Comparison of ENCODE assay signal across 27 cellular contexts in the genomic region with DNA sequence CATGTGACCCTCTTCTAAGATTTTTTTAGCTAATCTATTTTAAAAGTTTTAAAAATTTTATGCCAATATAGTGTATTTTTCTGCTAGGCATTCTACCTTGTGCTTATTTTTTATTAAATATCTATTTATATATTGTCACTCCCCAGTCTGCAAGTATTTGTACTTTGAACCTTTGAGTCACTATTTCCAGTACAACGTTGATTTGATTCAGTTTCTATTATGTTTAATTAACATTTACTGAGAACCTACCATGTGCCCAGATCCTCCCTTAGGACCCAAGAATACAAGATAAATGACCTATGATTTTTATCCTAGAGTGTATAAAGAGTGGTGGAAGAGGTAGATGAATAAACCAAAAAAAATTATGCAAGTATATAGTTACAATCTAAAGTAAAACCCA.
"Had no signal": no experiment of that assay in that cellular context is flagged by ENCODE, and none has a peak within 500 bp of the region (broad histone marks: within the 10 kb centered on the region; RNA-seq: fewer than 3 reads in every experiment).

No MANE protein-coding gene starts in this region.

- H3K9me3 ChIP-seq: testis, thoracic aorta, thyroid gland, upper lobe of right lung had no signal

- H3K27ac ChIP-seq: stomach, suprapubic skin, testis, thoracic aorta, thyroid gland, tibial artery, tibial nerve, transverse colon, upper lobe of left lung, upper lobe of right lung, uterus, vagina had no signal

- DNase-seq: stimulated activated CD4-positive, alpha-beta T cell treated with anti-CD3 and anti-CD28 coated beads, Interleukin-2, amount 100 ng/mL, for 48 hours; stimulated activated CD4-positive, alpha-beta T cell treated with anti-CD3 and anti-CD28 coated beads, Interleukin-4, amount 100 ng/mL, for 1 hour; stimulated activated CD4-positive, alpha-beta T cell treated with anti-CD3 and anti-CD28 coated beads, Interleukin-4, amount 100 ng/mL, for 24 hours; stimulated activated CD4-positive, alpha-beta T cell treated with anti-CD3 and anti-CD28 coated beads, Interleukin-4, amount 100 ng/mL, for 4 hours; stimulated activated CD8-positive, alpha-beta memory T cell treated with anti-CD3 and anti-CD28 coated beads, Interleukin-4, amount 100 ng/mL, for 48 hours; stimulated activated naive B cell treated with anti-CD40 and anti-IgM and Interleukin-4, amounts not matched to agents 10 μg/mL and 1 μg/mL and 100 μg/mL, for 72 hours; stimulated activated naive CD4-positive, alpha-beta T cell; stimulated activated naive CD4-positive, alpha-beta T cell treated with Interleukin-2 at 50 U/mL for 16 hours; stimulated activated naive CD8-positive, alpha-beta T cell treated with anti-CD3 and anti-CD28 coated beads, Interleukin-15, amount 100 ng/mL, for 72 hours; stimulated activated naive CD8-positive, alpha-beta T cell treated with anti-CD3 and anti-CD28 coated beads, Interleukin-15, Interleukin-2, amounts not matched to agents 100 U/mL and 50 U/mL, for 24 hours; stomach; substantia nigra; testis; thyroid gland; tibial artery; transverse colon; trophoblast cell; upper lobe of left lung; upper lobe of right lung; uterus had no signal

- H3K36me3 ChIP-seq: stomach, suprapubic skin, thoracic aorta, thyroid gland, tibial artery, tibial nerve, transverse colon, upper lobe of left lung, upper lobe of right lung, uterus, vagina had no signal

- FAIRE-seq: urothelium cell line had no signal

- H3K4me1 ChIP-seq: stomach, suprapubic skin, testis, thyroid gland, tibial artery, tibial nerve, transverse colon, upper lobe of left lung, upper lobe of right lung, uterus, vagina had no signal

- ATAC-seq: stimulated activated effector memory CD8-positive, alpha-beta T cell treated with anti-CD3 and anti-CD28 coated beads, Interleukin-12 subunit alpha, Interleukin-12 subunit beta, amount 100 ng/mL, for 72 hours; stimulated activated memory B cell treated with anti-CD40 and anti-IgM and Interleukin-4, amounts not matched to agents 10 μg/mL and 1 μg/mL and 100 μg/mL, for 72 hours; stimulated activated naive B cell treated with anti-CD40 and anti-IgM and Interleukin-4, amounts not matched to agents 10 μg/mL and 1 μg/mL and 100 μg/mL, for 72 hours; stimulated activated naive CD8-positive, alpha-beta T cell treated with anti-CD3 and anti-CD28 coated beads, Interleukin-15, amount 100 ng/mL, for 72 hours; stimulated activated naive CD8-positive, alpha-beta T cell treated with anti-CD3 and anti-CD28 coated beads, Interleukin-15, Interleukin-2, amounts not matched to agents 100 U/mL and 50 U/mL, for 24 hours; upper lobe of right lung had no signal

- H3K4me3 ChIP-seq: stomach, suprapubic skin, testis, thoracic aorta, thyroid gland, tibial artery, tibial nerve, transverse colon, upper lobe of left lung, upper lobe of right lung, uterus, vagina had no signal

- H3K27me3 ChIP-seq: stomach, suprapubic skin, testis, thyroid gland, tibial artery, tibial nerve, transverse colon, upper lobe of left lung, upper lobe of right lung, uterus, vagina had no signal
